Comparison of ENCODE assay signal across 30 cellular contexts in the genomic region with DNA sequence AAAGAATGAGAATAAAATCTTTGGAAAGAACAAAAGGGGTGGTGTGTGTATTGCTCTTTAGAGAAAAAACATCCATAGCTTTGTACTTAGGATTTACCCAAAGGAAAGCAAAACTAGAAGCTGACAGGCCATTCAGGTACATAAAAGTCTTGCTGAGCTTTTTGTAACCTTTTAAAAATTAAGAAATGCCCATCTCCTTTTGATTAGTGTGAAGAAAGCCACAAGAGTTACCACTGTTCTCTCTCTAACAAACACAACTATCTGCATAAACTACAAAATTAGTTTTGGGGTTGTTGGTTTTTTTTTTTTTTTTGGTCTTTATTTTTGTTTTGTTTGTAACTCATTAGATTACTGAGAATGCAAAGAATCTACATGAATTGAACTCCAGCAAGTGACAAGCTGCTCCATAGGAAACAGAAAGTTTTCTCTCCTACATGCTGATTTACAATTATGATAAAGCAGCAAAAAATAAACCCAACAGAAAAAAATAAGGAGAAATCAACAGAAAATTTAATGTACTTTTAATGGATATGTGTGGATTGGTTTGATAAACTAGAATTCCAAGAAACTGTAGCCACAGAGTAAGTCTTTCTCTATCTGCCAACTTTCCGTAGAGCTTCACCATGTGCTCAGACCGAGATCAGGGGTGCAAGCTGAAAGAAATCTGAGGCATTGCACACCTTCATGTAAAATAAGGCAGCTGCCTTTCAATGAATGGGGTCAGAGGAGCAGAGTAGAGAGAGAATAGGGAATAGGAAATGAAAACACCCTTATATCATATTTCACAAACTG.
"Had no signal": no experiment of that assay in that cellular context is flagged by ENCODE, and none has a peak within 500 bp of the region (broad histone marks: within the 10 kb centered on the region; RNA-seq: fewer than 3 reads in every experiment).

No MANE protein-coding gene starts in this region.

- H3K27ac Mint-ChIP-seq: activated CD4-positive, alpha-beta memory T cell treated with anti-CD3 and anti-CD28 coated beads for 36 hours; activated CD4-positive, alpha-beta T cell treated with anti-CD3 and anti-CD28 coated beads, Interleukin-2, amount 10 ng/mL, durations not matched to agents 24 days and 14 days; activated naive CD4-positive, alpha-beta T cell treated with anti-CD3 and anti-CD28 coated beads for 36 hours; activated naive CD8-positive, alpha-beta T cell treated with anti-CD3 and anti-CD28 coated beads for 36 hours; activated T-helper 1 cell treated with anti-CD3 and anti-CD28 coated beads, Interleukin-12 subunit alpha, Interleukin-12 subunit beta, Interleukin-2, Interleukin-4 antibody, amounts not matched to agents 30 ng/mL and 10 ng/mL and 1 ng/mL, durations not matched to agents 14 hours and 24 hours and 36 hours; natural killer cell; T-helper 2 cell treated with Interferon-gamma antibody and Interleukin-4, amounts not matched to agents 5 μg/mL and 100 μg/mL, for 36 hours; type B pancreatic cell had no signal

- H3K36me3 Mint-ChIP-seq: activated CD4-positive, alpha-beta memory T cell treated with anti-CD3 and anti-CD28 coated beads for 36 hours; activated naive CD8-positive, alpha-beta T cell treated with anti-CD3 and anti-CD28 coated beads for 36 hours; natural killer cell; type B pancreatic cell had no signal

- DNase-seq: activated CD4-positive, alpha-beta memory T cell treated with anti-CD3 and anti-CD28 coated beads for 36 hours; activated CD4-positive, alpha-beta T cell treated with anti-CD3 and anti-CD28 coated beads, Interleukin-2, amount 10 ng/mL, durations not matched to agents 24 days and 14 days; activated CD4-positive, CD25-positive, alpha-beta regulatory T cell treated with anti-CD3 and anti-CD28 coated beads, Interleukin-2, amount 50 U/mL, for 72 hours; activated CD8-positive, alpha-beta memory T cell treated with anti-CD3 and anti-CD28 coated beads, Interleukin-2, amount 50 U/mL, for 4 hours; activated effector memory CD4-positive, alpha-beta T cell treated with anti-CD3 and anti-CD28 coated beads, Interleukin-2, amount 50 U/mL, for 16 hours; activated naive CD4-positive, alpha-beta T cell treated with anti-CD3 and anti-CD28 coated beads for 36 hours; activated naive CD8-positive, alpha-beta T cell treated with anti-CD3 and anti-CD28 coated beads for 36 hours; activated T-cell treated with anti-CD3 and anti-CD28 coated beads, Interleukin-2, amount 50 U/mL, for 1 hour; adrenal gland; aorta; body of pancreas; dermis blood vessel endothelial cell; effector CD4-positive, alpha-beta T cell; esophagus squamous epithelium; foreskin melanocyte; kidney glomerular epithelial cell; left lung; lower lobe of right lung; mesenchymal stem cell; natural killer cell; posterior cingulate gyrus; right cardiac atrium; spleen; stimulated activated CD4-positive, alpha-beta T cell treated with anti-CD3 and anti-CD28 coated beads, Interleukin-2, amount 100 ng/mL, for 48 hours; stimulated activated naive CD4-positive, alpha-beta T cell treated with Interleukin-2 at 50 U/mL for 16 hours had no signal

- H3K4me3 Mint-ChIP-seq: activated CD4-positive, alpha-beta memory T cell treated with anti-CD3 and anti-CD28 coated beads for 36 hours; activated CD4-positive, alpha-beta T cell treated with anti-CD3 and anti-CD28 coated beads, Interleukin-2, amount 10 ng/mL, durations not matched to agents 24 days and 14 days; activated naive CD4-positive, alpha-beta T cell treated with anti-CD3 and anti-CD28 coated beads for 36 hours; activated naive CD8-positive, alpha-beta T cell treated with anti-CD3 and anti-CD28 coated beads for 36 hours; activated T-helper 1 cell treated with anti-CD3 and anti-CD28 coated beads, Interleukin-12 subunit alpha, Interleukin-12 subunit beta, Interleukin-2, Interleukin-4 antibody, amounts not matched to agents 30 ng/mL and 10 ng/mL and 1 ng/mL, durations not matched to agents 14 hours and 24 hours and 36 hours; natural killer cell; T-helper 2 cell treated with Interferon-gamma antibody and Interleukin-4, amounts not matched to agents 5 μg/mL and 100 μg/mL, for 36 hours; type B pancreatic cell had no signal

- H3K4me1 Mint-ChIP-seq: activated CD4-positive, alpha-beta T cell treated with anti-CD3 and anti-CD28 coated beads, Interleukin-2, amount 10 ng/mL, durations not matched to agents 24 days and 14 days; activated naive CD8-positive, alpha-beta T cell treated with anti-CD3 and anti-CD28 coated beads for 36 hours; natural killer cell had no signal

- H3K27me3 Mint-ChIP-seq: type B pancreatic cell had no signal

- H3K27ac ChIP-seq: adrenal gland, body of pancreas, epithelial cell of prostate, esophagus squamous epithelium, left lung, lower lobe of right lung, spleen, vagina had no signal

- H3K9me3 Mint-ChIP-seq: activated naive CD4-positive, alpha-beta T cell treated with anti-CD3 and anti-CD28 coated beads for 36 hours; activated naive CD8-positive, alpha-beta T cell treated with anti-CD3 and anti-CD28 coated beads for 36 hours; natural killer cell; T-helper 2 cell treated with Interferon-gamma antibody and Interleukin-4, amounts not matched to agents 5 μg/mL and 100 μg/mL, for 36 hours; type B pancreatic cell had no signal
